In genomic region chr6:56401477-56402070, GRCh38 we compare ENCODE assay signal across 9 cellular contexts.
"Had no signal": no experiment of that assay in that cellular context is flagged by ENCODE, and none has a peak within 500 bp of the region (broad histone marks: within the 10 kb centered on the region; RNA-seq: fewer than 3 reads in every experiment).

No MANE protein-coding gene starts in this region.

- H3K27ac ChIP-seq: HL-60 had no signal

- H3K4me1 ChIP-seq: HAP-1 had no signal

- ATAC-seq: HCT116, K562 had no signal

- H3K4me3 ChIP-seq: HAP-1, K562 had no signal

- H3K9me3 ChIP-seq: HAP-1 had no signal

- FAIRE-seq: K562 had no signal

- DNase-seq: GOT3, H7, IMR-90, Kasumi-1, KG1 had no signal

- H3K36me3 ChIP-seq: HAP-1 had no signal
